In the genomic region with DNA sequence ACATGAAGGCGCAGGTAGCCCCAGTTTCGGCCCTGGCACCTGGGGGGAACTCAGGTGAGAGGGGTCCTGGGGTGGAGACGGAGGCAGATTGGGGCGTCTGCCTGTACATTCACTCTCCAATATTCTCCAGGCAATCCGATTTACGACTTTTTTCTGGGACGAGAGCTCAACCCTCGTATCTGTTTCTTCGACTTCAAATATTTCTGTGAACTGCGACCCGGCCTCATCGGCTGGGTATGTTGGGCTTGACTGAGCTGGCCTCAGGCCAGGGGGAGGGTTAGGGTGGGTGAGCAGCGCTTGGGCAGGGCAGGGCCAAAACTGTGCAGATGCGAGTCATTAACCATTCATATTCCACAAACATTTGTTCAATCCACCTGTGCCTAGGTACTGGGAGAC, we compare ENCODE assay signal across 1 cellular context.
TF ChIP-seq lines count a peak whose summit lies in the region.

No MANE protein-coding gene starts in this region.

TF ChIP-seq in A549, 52 proteins besides CTCF, POLR2A, EP300 and RAD21 (continued from another document):
- no peak for TF ChIP-seq ZC3H11A (IDR thresholded peaks at IDR 0.05)
- no peak for TF ChIP-seq SREBF2 (IDR thresholded peaks at IDR 0.05)
TF ChIP-seq in A549: peak in this region for 0.
